In genomic region chr17:9239821-9240658, GRCh38 we compare ENCODE assay signal across 8 cellular contexts.
DNase-seq lines count a peak whose midpoint lies in the region; ATAC-seq and TF ChIP-seq lines count a peak whose summit lies in the region.

No MANE protein-coding gene starts in this region.

- 2 to 4% methylated on average over 48 to 84 of the region's 84 CpGs for WGBS in lung, 2 donors

- H3K36me3 ChIP-seq in lung (ENCODE audit: control insufficient read depth in 2 of 2, insufficient read depth in 2 of 2, low read length in 2 of 2) = no peaks in the 10 kb centered on the region

- peak overlapping the region; percentile 71 for H3K4me3 Mint-ChIP-seq in activated CD8-positive, alpha-beta T cell treated with anti-CD3 and anti-CD28 coated beads, Interleukin-2, amount 10 ng/mL, durations not matched to agents 7 days and 5 days

- peaks cover 0 to 25% of the 10 kb centered on the region in 2 donors for H3K4me1 ChIP-seq in lung (ENCODE audit: control insufficient read depth in 2 of 2, insufficient read depth in 2 of 2, low read length in 2 of 2)

- peaks cover 17% of the 10 kb centered on the region for H3K4me1 Mint-ChIP-seq in activated CD8-positive, alpha-beta T cell treated with anti-CD3 and anti-CD28 coated beads, Interleukin-2, amount 10 ng/mL, durations not matched to agents 7 days and 5 days (ENCODE audit: low read depth)

- ATAC-seq in activated CD8-positive, alpha-beta T cell treated with anti-CD3 and anti-CD28 coated beads, Interleukin-2, amount 10 ng/mL, durations not matched to agents 7 days and 5 days = peak; percentile 85
- peak; percentile 73 for ATAC-seq in lung (ENCODE audit: insufficient read depth, low FRiP score)

- H3K9me3 Mint-ChIP-seq in activated CD8-positive, alpha-beta T cell treated with anti-CD3 and anti-CD28 coated beads, Interleukin-2, amount 10 ng/mL, durations not matched to agents 7 days and 5 days (ENCODE audit: insufficient read depth) = no peaks in the 10 kb centered on the region

- no peaks in the 10 kb centered on the region for H3K27me3 ChIP-seq in lung (ENCODE audit: control insufficient read depth, insufficient read depth)

- peak overlapping the region; percentile 91 to 97 for H3K27ac ChIP-seq in lung (ENCODE audit: low read depth in 1 of 2, low read length in 1 of 2)

- CTCF ChIA-PET in activated CD8-positive, alpha-beta T cell treated with anti-CD3 and anti-CD28 coated beads, Interleukin-2, amount 10 ng/mL, durations not matched to agents 7 days and 5 days (lab: Charles Lee) = no interaction called here

- DNase-seq in DMS79 (lab: John Stamatoyannopoulos, UW) (peak; percentile 11), DMS79 treated with DMSO at 0.1 percent for 48 hours (lab: John Stamatoyannopoulos, UW) (no peak), LoVo (ENCODE audit: low spot score) (peak; percentile 63), ecto neural progenitor cell (ENCODE audit: low spot score) (peak; percentile 84), lung (ENCODE audit: low spot score) (peak; percentile 65), cerebellar nuclear complex (lab: John Stamatoyannopoulos, UW) (no peak)
- DNase-seq in activated CD8-positive, alpha-beta T cell treated with anti-CD3 and anti-CD28 coated beads, Interleukin-2, amount 10 ng/mL, durations not matched to agents 7 days and 5 days = peak; percentile 72
- DNase-seq in stimulated activated CD4-positive, alpha-beta T cell treated with anti-CD3 and anti-CD28 coated beads, TNF-alpha, amount 100 ng/mL, for 48 hours (ENCODE audit: low read depth in 3 of 3) = peak; percentile 49 to 56 (median 51)

- TF ChIP-seq CTCF in lung (IDR thresholded peaks at IDR 0.05; ENCODE audit: control extremely low read depth, extremely low read depth) = no peak

- H3K36me3 Mint-ChIP-seq in activated CD8-positive, alpha-beta T cell treated with anti-CD3 and anti-CD28 coated beads, Interleukin-2, amount 10 ng/mL, durations not matched to agents 7 days and 5 days (ENCODE audit: low read depth) = no peaks in the 10 kb centered on the region

- peak overlapping the region; percentile 28 for H3K4me3 ChIP-seq in lung

- H3K27me3 Mint-ChIP-seq in activated CD8-positive, alpha-beta T cell treated with anti-CD3 and anti-CD28 coated beads, Interleukin-2, amount 10 ng/mL, durations not matched to agents 7 days and 5 days (ENCODE audit: low read depth) = no peaks in the 10 kb centered on the region

- POLR2A ChIA-PET in activated CD8-positive, alpha-beta T cell treated with anti-CD3 and anti-CD28 coated beads, Interleukin-2, amount 10 ng/mL, durations not matched to agents 7 days and 5 days (lab: Charles Lee) = no interaction called here

- H3K9me3 ChIP-seq in lung (ENCODE audit: control insufficient read depth in 2 of 2, insufficient read depth in 1 of 2, low read length in 1 of 2) = no peaks in the 10 kb centered on the region

- H3K27ac Mint-ChIP-seq in activated CD8-positive, alpha-beta T cell treated with anti-CD3 and anti-CD28 coated beads, Interleukin-2, amount 10 ng/mL, durations not matched to agents 7 days and 5 days = peak overlapping the region; percentile 34

Comparison
In these comparisons a context has a peak if more than half of its experiments do, and no peak if none do; other contexts are left out.
1. DNase-seq: peak in DMS79 (single experiment), LoVo (single experiment), activated CD8-positive, alpha-beta T cell treated with anti-CD3 and anti-CD28 coated beads, Interleukin-2, amount 10 ng/mL, durations not matched to agents 7 days and 5 days (single experiment), ecto neural progenitor cell (single experiment), lung (single experiment) and stimulated activated CD4-positive, alpha-beta T cell treated with anti-CD3 and anti-CD28 coated beads, TNF-alpha, amount 100 ng/mL, for 48 hours (3 of 3); none in DMS79 treated with DMSO at 0.1 percent for 48 hours (single experiment) and cerebellar nuclear complex (0 of 2).